ENCODE assay signal across 11 cellular contexts in the genomic region with DNA sequence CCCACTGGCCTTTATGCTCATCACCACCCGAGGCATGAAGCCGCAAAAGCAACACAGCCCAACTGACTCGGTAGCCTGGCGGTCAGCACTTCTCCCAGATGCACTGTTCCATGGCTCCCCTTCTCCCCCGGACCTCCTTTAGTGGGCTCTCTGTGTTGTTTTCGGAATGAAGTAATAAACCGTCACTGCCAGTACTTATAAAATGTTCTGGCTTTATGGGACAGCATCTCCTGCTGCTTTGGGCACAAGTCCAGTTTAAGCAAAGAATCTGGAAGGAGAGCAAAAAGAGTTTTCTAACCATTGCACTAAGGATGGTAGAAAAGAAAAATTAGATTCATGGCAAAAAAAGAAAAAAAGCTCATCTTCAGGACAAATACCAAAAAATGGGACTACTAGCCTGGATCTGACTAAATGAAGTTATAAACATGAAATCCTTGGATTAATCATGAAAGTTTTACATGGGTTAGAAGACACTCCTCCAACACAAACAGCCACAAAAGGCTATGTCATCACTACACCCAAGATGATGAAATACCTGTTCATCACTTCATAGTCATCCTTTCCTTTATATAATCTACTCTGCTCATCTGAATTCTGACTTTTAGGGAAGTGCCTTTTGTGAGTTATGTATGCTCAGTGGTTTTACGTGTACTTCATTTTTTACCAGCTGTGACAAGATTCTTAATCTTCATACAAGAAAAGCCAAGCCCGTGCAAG.
A peak's percentile ranks its signal among the peaks of the same experiment; 100 is the strongest.
DNase-seq lines count a peak whose midpoint lies in the region; ATAC-seq, FAIRE-seq and TF ChIP-seq lines count a peak whose summit lies in the region.
"Had no signal": no experiment of that assay in that cellular context is flagged by ENCODE, and none has a peak within 500 bp of the region (broad histone marks: within the 10 kb centered on the region; RNA-seq: fewer than 3 reads in every experiment).

No MANE protein-coding gene starts in this region.

- FAIRE-seq in pancreas (lab: Jason Lieb, UNC): no peak

- TF ChIP-seq CTCF in chondrocyte (IDR thresholded peaks at IDR 0.05) (no peak), osteoblast (IDR thresholded peaks at IDR 0.05; ENCODE audit: extremely low read depth, low read depth, low read length) (no peak), pancreas (IDR thresholded peaks at IDR 0.05) (no peak)

- H3K9me3 ChIP-seq in osteoblast (ENCODE audit: low read depth, low read length): no peaks in the 10 kb centered on the region
- no peaks in the 10 kb centered on the region for H3K9me3 ChIP-seq in pancreas

- DNase-seq in EL (peak; percentile 35), MV-4-11 (lab: John Stamatoyannopoulos, UW) (peak; percentile 83), chondrocyte (ENCODE audit: low spot score) (no peak), osteoblast (ENCODE audit: insufficient read length, low spot score, missing footprints) (peak; percentile 26), NAMALWA (ENCODE audit: low spot score) (no peak), pancreas (no peak)
- DNase-seq: endodermal cell; mesendoderm; stimulated activated CD4-positive, alpha-beta T cell treated with anti-CD3 and anti-CD28 coated beads, Interleukin-4, amount 100 ng/mL, for 1 hour had no signal

- peaks cover 6% of the 10 kb centered on the region for H3K9me3 Mint-ChIP-seq in chondrocyte (ENCODE audit: low read depth)
- H3K9me3 Mint-ChIP-seq: endodermal cell had no signal

- H3K27ac ChIP-seq in osteoblast (ENCODE audit: low read depth, low read length): no peak overlapping the region
- H3K27ac ChIP-seq in pancreas: no peak overlapping the region

- intact Hi-C loops in pancreas (cut with DNase I): no loop called here

- H3K27me3 Mint-ChIP-seq in chondrocyte (ENCODE audit: low read depth): peaks cover 9% of the 10 kb centered on the region

- peak overlapping the region; percentile 82 for H3K27ac Mint-ChIP-seq in chondrocyte (ENCODE audit: unreplicated experiment)
- H3K27ac Mint-ChIP-seq: endodermal cell had no signal

- H2AFZ ChIP-seq in osteoblast (ENCODE audit: low read length): peak overlapping the region; percentile 71

- H3K4me2 ChIP-seq in osteoblast (ENCODE audit: insufficient read depth, low read length): peak overlapping the region; percentile 70

- H3K36me3 ChIP-seq in osteoblast (ENCODE audit: insufficient read depth, low read length) (no peaks in the 10 kb centered on the region), pancreas (no peaks in the 10 kb centered on the region)

- no peak overlapping the region for H3K4me3 ChIP-seq in osteoblast (ENCODE audit: insufficient read depth, low read length)
- H3K4me3 ChIP-seq in pancreas: no peak overlapping the region

- peaks cover 2% of the 10 kb centered on the region for H3K36me3 Mint-ChIP-seq in chondrocyte (ENCODE audit: low read depth)

- H3K79me2 ChIP-seq in osteoblast (ENCODE audit: insufficient read depth, low read length): no peaks in the 10 kb centered on the region

- peaks cover 41% of the 10 kb centered on the region for H3K4me1 Mint-ChIP-seq in chondrocyte (ENCODE audit: low read depth)

- H3K4me3 Mint-ChIP-seq in chondrocyte (ENCODE audit: unreplicated experiment): no peak overlapping the region
- H3K4me3 Mint-ChIP-seq: endodermal cell had no signal

- WGBS in pancreas, 2 donors: 74 to 85% methylated on average over 9 of the region's 9 CpGs

- ATAC-seq in GM21423 (IDR thresholded peaks at IDR 0.05; ENCODE audit: unreplicated experiment) (no peak), GM21381 (IDR thresholded peaks at IDR 0.05; ENCODE audit: unreplicated experiment) (no peak), pancreas (no peak)

- no peaks in the 10 kb centered on the region for H4K20me1 ChIP-seq in osteoblast (ENCODE audit: insufficient read depth, low read length)

- peaks cover 8% of the 10 kb centered on the region for H3K4me1 ChIP-seq in osteoblast (ENCODE audit: insufficient read depth, low read length)
- no peaks in the 10 kb centered on the region for H3K4me1 ChIP-seq in pancreas

- H3K27me3 ChIP-seq in osteoblast (ENCODE audit: insufficient read depth, low read length) (peaks cover 8% of the 10 kb centered on the region), pancreas (no peaks in the 10 kb centered on the region)

Comparison
In these comparisons a context has a peak if more than half of its experiments do, and no peak if none do; other contexts are left out.
1. DNase-seq: peak in EL (single experiment), MV-4-11 (single experiment) and osteoblast (single experiment); none in chondrocyte (single experiment), NAMALWA (single experiment) and pancreas (0 of 6).